In genomic region chr13:24684600-24684998, GRCh38 we compare ENCODE assay signal across 11 cellular contexts. TPM values are rescaled to one million over a fixed set of nuclear protein-coding genes. Genes with fewer than 3 reads are reported as not detected.
DNase-seq lines count a peak whose midpoint lies in the region; ATAC-seq, FAIRE-seq and TF ChIP-seq lines count a peak whose summit lies in the region.
"Had no signal": no experiment of that assay in that cellular context is flagged by ENCODE, and none has a peak within 500 bp of the region (broad histone marks: within the 10 kb centered on the region; RNA-seq: fewer than 3 reads in every experiment).

No MANE protein-coding gene starts in this region.

- H3K36me3 ChIP-seq in neuronal stem cell (replicated peaks in 1 of 2; ENCODE audit: control insufficient read depth in 2 of 2, insufficient read depth in 2 of 2, low read length in 2 of 2) = no peaks in the 10 kb centered on the region
- H3K36me3 ChIP-seq in pancreas = no peaks in the 10 kb centered on the region
- H3K36me3 ChIP-seq: right atrium auricular region had no signal

- no peak overlapping the region for H3K4me2 ChIP-seq in neuronal stem cell (ENCODE audit: insufficient read depth, low read length, poor library complexity, severe bottlenecking)

- H3K9me3 ChIP-seq in neuronal stem cell (replicated peaks in 1 of 2; ENCODE audit: control insufficient read depth in 2 of 2, insufficient read depth in 1 of 2, low read depth in 1 of 2, low read length in 2 of 2) (no peaks in the 10 kb centered on the region), pancreas (no peaks in the 10 kb centered on the region)
- H3K9me3 ChIP-seq: right atrium auricular region had no signal

- no peaks in the 10 kb centered on the region for H3K9me3 Mint-ChIP-seq in Calu3 (ENCODE audit: low read depth, unreplicated experiment)
- peaks cover 5% of the 10 kb centered on the region for H3K9me3 Mint-ChIP-seq in nephron progenitor cell
- H3K9me3 Mint-ChIP-seq: T-helper 1 cell treated with Interleukin-12 subunit alpha and Interleukin-12 subunit beta and Interleukin-4 antibody, amounts not matched to agents 30 μg/mL and 1 μg/mL, for 36 hours had no signal

- H3K36me3 Mint-ChIP-seq in Calu3 (ENCODE audit: insufficient read depth, unreplicated experiment) = peaks cover 9% of the 10 kb centered on the region
- H3K36me3 Mint-ChIP-seq in nephron progenitor cell (ENCODE audit: low read depth) = no peaks in the 10 kb centered on the region

- CTCF ChIA-PET in Calu3 (lab: Charles Lee) = no interaction called here

- H3K4me3 Mint-ChIP-seq in Calu3 (ENCODE audit: low read depth, unreplicated experiment) (no peak overlapping the region), nephron progenitor cell (no peak overlapping the region)
- H3K4me3 Mint-ChIP-seq: T-helper 1 cell treated with Interleukin-12 subunit alpha and Interleukin-12 subunit beta and Interleukin-4 antibody, amounts not matched to agents 30 μg/mL and 1 μg/mL, for 36 hours had no signal

- H3K9ac ChIP-seq in neuronal stem cell (ENCODE audit: low read depth, low read length, poor library complexity) = no peak overlapping the region

- H3K27me3 Mint-ChIP-seq in Calu3 (ENCODE audit: unreplicated experiment) (peaks cover 25% of the 10 kb centered on the region), nephron progenitor cell (ENCODE audit: low read depth, poor library complexity) (peaks cover 38% of the 10 kb centered on the region)

- no peak for FAIRE-seq in pancreas (lab: Jason Lieb, UNC)

- peaks cover 10 to 13% of the 10 kb centered on the region in 2 donors for H3K4me1 ChIP-seq in neuronal stem cell (ENCODE audit: control insufficient read depth in 2 of 2, insufficient read depth in 1 of 2, low read depth in 1 of 2, low read length in 2 of 2)
- peaks cover 0 to 3% (median 0%) of the 10 kb centered on the region in 3 donors for H3K4me1 ChIP-seq in pancreas

- H2AK5ac ChIP-seq in neuronal stem cell (ENCODE audit: low read depth, low read length) = no peak overlapping the region

- H2AFZ ChIP-seq in neuronal stem cell (ENCODE audit: low read length) = peak overlapping the region; percentile 86

- H3K18ac ChIP-seq in neuronal stem cell (ENCODE audit: low read length) = peak overlapping the region; percentile 22

- peak; percentile 37 for ATAC-seq in GM18858 (IDR thresholded peaks at IDR 0.05; ENCODE audit: unreplicated experiment)
- ATAC-seq in HG02884 (IDR thresholded peaks at IDR 0.05; ENCODE audit: unreplicated experiment) = peak; percentile 37
- ATAC-seq in pancreas = no peak

- H3K14ac ChIP-seq in neuronal stem cell (ENCODE audit: low read length) = no peak overlapping the region

- no peak overlapping the region for H2BK12ac ChIP-seq in neuronal stem cell (ENCODE audit: low read length)

- H4K8ac ChIP-seq in neuronal stem cell (ENCODE audit: low read depth, low read length) = no peak overlapping the region

- no peak overlapping the region for H2BK120ac ChIP-seq in neuronal stem cell (ENCODE audit: low read depth, low read length)

- H3K4me1 Mint-ChIP-seq in Calu3 (ENCODE audit: low read depth, unreplicated experiment) = peaks cover 36% of the 10 kb centered on the region
- H3K4me1 Mint-ChIP-seq in nephron progenitor cell = peaks cover 58% of the 10 kb centered on the region

- WGBS in neuronal stem cell (ENCODE audit: extremely low coverage in 2 of 2, insufficient read length in 2 of 2, insufficient replicate concordance in 1 of 2), 2 donors = no CpG with 5 or more reads among the region's 4 CpGs
- 26 to 37% methylated on average over 4 of the region's 4 CpGs for WGBS in pancreas, 2 donors

- H3K27me3 ChIP-seq in neuronal stem cell (ENCODE audit: control insufficient read depth in 3 of 3, insufficient read depth in 3 of 3, low read depth in 1 of 3, low read length in 3 of 3) (peaks cover 2 to 30% (median 27%) of the 10 kb centered on the region in 3 experiments), pancreas (peaks cover 0 to 5% (median 2%) of the 10 kb centered on the region in 4 donors)

- H3K4me3 ChIP-seq in neuronal stem cell (ENCODE audit: low read length in 2 of 2) (no peak overlapping the region), pancreas (no peak overlapping the region)
- H3K4me3 ChIP-seq: right atrium auricular region had no signal

- TF ChIP-seq CTCF in pancreas (IDR thresholded peaks at IDR 0.05) (no peak), Calu3 (IDR thresholded peaks at IDR 0.05; ENCODE audit: unreplicated experiment) (no peak), nephron progenitor cell (IDR thresholded peaks at IDR 0.05) (no peak)

- no peak overlapping the region for H4K91ac ChIP-seq in neuronal stem cell (ENCODE audit: low read depth, low read length, poor library complexity)

- H3K79me1 ChIP-seq in neuronal stem cell (ENCODE audit: low read depth, low read length) = peaks cover 4% of the 10 kb centered on the region

- H3K27ac Mint-ChIP-seq in Calu3 (ENCODE audit: unreplicated experiment) (no peak overlapping the region), nephron progenitor cell (no peak overlapping the region)
- H3K27ac Mint-ChIP-seq: T-helper 1 cell treated with Interleukin-12 subunit alpha and Interleukin-12 subunit beta and Interleukin-4 antibody, amounts not matched to agents 30 μg/mL and 1 μg/mL, for 36 hours had no signal

- intact Hi-C loops in pancreas (cut with DNase I) = no loop called here
- intact Hi-C loops in Calu3 (cut with micrococcal nuclease; ENCODE audit: unreplicated experiment) = no loop called here

- no peak overlapping the region for H3K23ac ChIP-seq in neuronal stem cell (ENCODE audit: low read depth, low read length, poor library complexity)

- no peak overlapping the region for H2BK15ac ChIP-seq in neuronal stem cell (ENCODE audit: low read length)

- no peak overlapping the region for H3K4ac ChIP-seq in neuronal stem cell (ENCODE audit: low read length)

- BruUV-seq in Calu3 (replicated peaks; lab: Mats Ljungman, UMichigan) = no TSS peak

- no peak overlapping the region for H2BK5ac ChIP-seq in neuronal stem cell (ENCODE audit: low read length)

- peak; percentile 49 to 53 for DNase-seq in activated T-cell treated with anti-CD3 and anti-CD28 coated beads, Interleukin-2, amount 50 U/mL, for 48 hours
- DNase-seq in neuronal stem cell (ENCODE audit: low spot score) (no peak), pancreas (no peak), Calu3 (no peak), NCI-H524 treated with DMSO at 0.1 percent for 48 hours (lab: John Stamatoyannopoulos, UW) (no peak), nephron progenitor cell (no peak)

- H3K27ac ChIP-seq in neuronal stem cell (replicated peaks; ENCODE audit: low read length) (no peak overlapping the region), pancreas (no peak overlapping the region)
- H3K27ac ChIP-seq: epithelial cell of prostate, right atrium auricular region had no signal

RNA-seq across cellular contexts. Expression of gene ATP12A, which starts 4.4 kb away (rescaled TPM):
- polyA plus RNA-seq in neuronal stem cell (2013, experiment 1 of 2) = 0.08 TPM
- polyA plus RNA-seq in neuronal stem cell (2013, experiment 2 of 2) = 0.12 TPM
- total RNA-seq in pancreas (under 1 TPM in 1 of 6 donors, not detected in 5; 0.06 TPM), Calu3 (2022) (0.15 and 0.40 TPM in 2 replicates)
- under 1 TPM in 1 of 2 donors, not detected in 1; 0.05 TPM for polyA plus RNA-seq in pancreas
- total RNA-seq: right atrium auricular region had no signal

Comparison
In these comparisons a context has a peak if more than half of its experiments do, and no peak if none do; other contexts are left out.
1. ATAC-seq: peak in GM18858 (single experiment) and HG02884 (single experiment); none in pancreas (0 of 4).
2. DNase-seq: peak in activated T-cell treated with anti-CD3 and anti-CD28 coated beads, Interleukin-2, amount 50 U/mL, for 48 hours (2 of 2); none in neuronal stem cell (single experiment), pancreas (0 of 6), Calu3 (single experiment), NCI-H524 treated with DMSO at 0.1 percent for 48 hours (single experiment) and nephron progenitor cell (single experiment).